Comparison of ENCODE assay signal across 22 cellular contexts in the genomic region with DNA sequence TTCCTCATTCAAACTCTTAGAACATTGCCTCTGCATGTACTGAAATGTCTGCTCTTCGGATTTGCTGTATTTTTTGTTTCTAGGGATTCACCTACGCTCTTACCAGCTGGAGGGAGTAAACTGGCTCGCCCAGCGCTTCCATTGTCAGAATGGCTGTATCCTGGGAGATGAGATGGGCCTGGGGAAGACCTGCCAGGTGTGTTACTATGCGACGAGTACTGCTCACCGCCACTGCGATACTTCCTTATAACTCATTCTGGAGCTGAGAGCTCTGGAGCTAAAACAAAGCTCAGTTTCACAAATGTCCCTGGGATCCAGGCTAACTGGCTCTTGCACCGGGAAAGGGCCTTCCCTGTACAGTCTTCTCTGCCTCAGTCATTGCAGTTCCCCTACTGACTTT. TPM values are rescaled to one million over a fixed set of nuclear protein-coding genes. Genes with fewer than 3 reads are reported as not detected.
"Had no signal": no experiment of that assay in that cellular context is flagged by ENCODE, and none has a peak within 500 bp of the region (broad histone marks: within the 10 kb centered on the region; RNA-seq: fewer than 3 reads in every experiment).

No MANE protein-coding gene starts in this region.

- H3K36me3 Mint-ChIP-seq: natural killer cell had no signal

- H3K27me3 Mint-ChIP-seq: activated naive CD8-positive, alpha-beta T cell treated with anti-CD3 and anti-CD28 coated beads, Interleukin-2, amount 10 ng/mL, durations not matched to agents 7 days and 5 days had no signal

- DNase-seq: activated CD4-positive, alpha-beta T cell treated with anti-CD3 and anti-CD28 coated beads for 4 hours; activated CD4-positive, alpha-beta T cell treated with anti-CD3 and anti-CD28 coated beads, Interleukin-2, amount 50 U/mL, for 48 hours; activated CD4-positive, CD25-positive, alpha-beta regulatory T cell; activated CD8-positive, alpha-beta memory T cell treated with anti-CD3 and anti-CD28 coated beads, Interleukin-2, amount 50 U/mL, for 48 hours; activated effector memory CD4-positive, alpha-beta T cell treated with Interleukin-2 at 50 U/mL for 16 hours; activated naive CD4-positive, alpha-beta T cell treated with anti-CD3 and anti-CD28 coated beads for 36 hours; activated naive CD8-positive, alpha-beta T cell treated with anti-CD3 and anti-CD28 coated beads, Interleukin-2, amount 10 ng/mL, durations not matched to agents 7 days and 5 days; activated T-cell treated with anti-CD3 and anti-CD28 coated beads, Interleukin-2, amount 50 U/mL, for 48 hours; amniotic stem cell; endodermal cell; immature natural killer cell; kidney glomerular epithelial cell; left ventricle myocardium inferior; natural killer cell; ovary; psoas muscle; spleen; stimulated activated CD4-positive, alpha-beta T cell treated with anti-CD3 and anti-CD28 coated beads, Interleukin-4, amount 100 ng/mL, for 24 hours; stimulated activated naive CD8-positive, alpha-beta T cell treated with anti-CD3 and anti-CD28 coated beads, Interleukin-15, Interleukin-2, amounts not matched to agents 100 U/mL and 50 U/mL, for 24 hours; T-helper 1 cell; upper lobe of right lung had no signal

- ATAC-seq: natural killer cell; psoas muscle; stimulated activated naive CD8-positive, alpha-beta T cell treated with anti-CD3 and anti-CD28 coated beads, Interleukin-15, Interleukin-2, amounts not matched to agents 100 U/mL and 50 U/mL, for 24 hours; upper lobe of right lung had no signal

- H3K9me3 Mint-ChIP-seq: activated naive CD4-positive, alpha-beta T cell treated with anti-CD3 and anti-CD28 coated beads for 36 hours; activated naive CD8-positive, alpha-beta T cell treated with anti-CD3 and anti-CD28 coated beads, Interleukin-2, amount 10 ng/mL, durations not matched to agents 7 days and 5 days; immature natural killer cell; natural killer cell had no signal

- H3K4me3 Mint-ChIP-seq: activated naive CD4-positive, alpha-beta T cell treated with anti-CD3 and anti-CD28 coated beads for 36 hours; activated naive CD8-positive, alpha-beta T cell treated with anti-CD3 and anti-CD28 coated beads, Interleukin-2, amount 10 ng/mL, durations not matched to agents 7 days and 5 days; endodermal cell; immature natural killer cell; natural killer cell had no signal

- H3K27ac Mint-ChIP-seq: activated naive CD4-positive, alpha-beta T cell treated with anti-CD3 and anti-CD28 coated beads for 36 hours; activated naive CD8-positive, alpha-beta T cell treated with anti-CD3 and anti-CD28 coated beads, Interleukin-2, amount 10 ng/mL, durations not matched to agents 7 days and 5 days; endodermal cell; immature natural killer cell; natural killer cell had no signal

RNA-seq across cellular contexts. Expression of gene FMO5, which starts 27.4 kb away (rescaled TPM):
- total RNA-seq: bronchial epithelial cell had no signal
